In the genomic region with DNA sequence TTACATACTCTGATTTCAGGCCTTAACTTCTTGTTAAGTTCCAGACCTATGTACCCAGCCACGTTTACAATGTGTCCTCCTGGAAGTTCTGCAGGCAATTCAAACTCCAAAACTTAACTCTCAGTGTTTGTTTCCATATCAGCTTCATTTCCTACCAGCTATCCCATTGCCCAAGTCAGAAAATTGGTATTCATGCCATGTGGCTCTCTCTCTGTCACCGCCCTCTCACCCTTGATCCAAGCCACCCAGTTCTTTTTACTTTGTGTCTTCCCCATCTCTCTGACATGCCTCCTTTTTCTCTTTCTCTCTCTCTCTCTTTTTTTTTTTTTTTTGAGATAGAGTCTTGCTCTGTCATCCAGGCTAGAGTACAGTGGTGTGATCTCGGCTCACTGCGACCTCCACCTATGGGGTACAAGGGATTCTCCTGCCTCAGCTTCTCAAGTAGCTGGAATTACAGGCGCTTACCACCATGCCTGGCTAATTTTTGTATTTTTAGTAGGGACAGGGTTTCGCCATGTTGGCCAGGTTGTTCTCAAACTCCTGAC, we compare ENCODE assay signal across 20 cellular contexts. TPM values are rescaled to one million over a fixed set of nuclear protein-coding genes. Genes with fewer than 3 reads are reported as not detected.
DNase-seq lines count a peak whose midpoint lies in the region; ATAC-seq, FAIRE-seq and TF ChIP-seq lines count a peak whose summit lies in the region.
"Had no signal": no experiment of that assay in that cellular context is flagged by ENCODE, and none has a peak within 500 bp of the region (broad histone marks: within the 10 kb centered on the region; RNA-seq: fewer than 3 reads in every experiment).

No MANE protein-coding gene starts in this region.

- TF ChIP-seq CTCF in natural killer cell (IDR thresholded peaks at IDR 0.05) = no peak

- no peak for TF ChIP-seq POLR2A in H54 (IDR thresholded peaks at IDR 0.05; ENCODE audit: low read depth, low read length)

- no peak overlapping the region for H3K4me3 Mint-ChIP-seq in natural killer cell treated with Interleukin-12 subunit alpha and Interleukin-12 subunit beta and Interleukin-15 and Interleukin-18, amount 100 ng/mL, for 72 hours
- no peak overlapping the region for H3K4me3 Mint-ChIP-seq in natural killer cell
- H3K4me3 Mint-ChIP-seq in dendritic cell treated with granulocyte-macrophage colony-stimulating factor and Interleukin-4, amounts not matched to agents 40 ng/mL and 50 ng/mL, for 4 days = no peak overlapping the region
- H3K4me3 Mint-ChIP-seq: B cell had no signal

- in situ Hi-C loops in G401 (cut with HindIII; ENCODE audit: low sequenced_read_pairs) = no loop called here

- no peaks in the 10 kb centered on the region for H3K27me3 Mint-ChIP-seq in natural killer cell treated with Interleukin-12 subunit alpha and Interleukin-12 subunit beta and Interleukin-15 and Interleukin-18, amount 100 ng/mL, for 72 hours
- no peaks in the 10 kb centered on the region for H3K27me3 Mint-ChIP-seq in natural killer cell (ENCODE audit: low read depth in 2 of 2)
- no peaks in the 10 kb centered on the region for H3K27me3 Mint-ChIP-seq in dendritic cell treated with granulocyte-macrophage colony-stimulating factor and Interleukin-4, amounts not matched to agents 40 ng/mL and 50 ng/mL, for 4 days

- no peaks in the 10 kb centered on the region for H3K36me3 Mint-ChIP-seq in natural killer cell treated with Interleukin-12 subunit alpha and Interleukin-12 subunit beta and Interleukin-15 and Interleukin-18, amount 100 ng/mL, for 72 hours
- H3K36me3 Mint-ChIP-seq in natural killer cell = no peaks in the 10 kb centered on the region
- H3K36me3 Mint-ChIP-seq in dendritic cell treated with granulocyte-macrophage colony-stimulating factor and Interleukin-4, amounts not matched to agents 40 ng/mL and 50 ng/mL, for 4 days (ENCODE audit: low read depth) = no peaks in the 10 kb centered on the region

- peaks cover 28 to 30% of the 10 kb centered on the region in 2 donors for H3K4me1 Mint-ChIP-seq in natural killer cell treated with Interleukin-12 subunit alpha and Interleukin-12 subunit beta and Interleukin-15 and Interleukin-18, amount 100 ng/mL, for 72 hours (ENCODE audit: low read depth in 2 of 2)
- H3K4me1 Mint-ChIP-seq in natural killer cell = peaks cover 0 to 5% of the 10 kb centered on the region in 2 donors
- H3K4me1 Mint-ChIP-seq in dendritic cell treated with granulocyte-macrophage colony-stimulating factor and Interleukin-4, amounts not matched to agents 40 ng/mL and 50 ng/mL, for 4 days (ENCODE audit: low read depth) = peaks cover 59% of the 10 kb centered on the region
- H3K4me1 Mint-ChIP-seq: B cell had no signal

- DNase-seq in natural killer cell treated with Interleukin-12 subunit alpha and Interleukin-12 subunit beta and Interleukin-15 and Interleukin-18, amount 100 ng/mL, for 72 hours (ENCODE audit: low spot score) = no peak
- DNase-seq in natural killer cell (no peak), H54 (ENCODE audit: insufficient read length, low spot score) (no peak), G401 (ENCODE audit: low spot score) (no peak), NCI-H1092 treated with DMSO at 0.1 percent for 48 hours (lab: John Stamatoyannopoulos, UW) (no peak)
- DNase-seq: DMS153, DND-41, HCEC 1CT, Karpas-422, NCI-H1417, NCI-H1694, NCI-H2029 treated with DMSO at 0.1 percent for 48 hours, NCI-H446 treated with DMSO at 0.1 percent for 48 hours, NCI-H526, SHP77 had no signal

- intact Hi-C loops in natural killer cell (cut with micrococcal nuclease) = no loop called here
- intact Hi-C loops in dendritic cell treated with granulocyte-macrophage colony-stimulating factor and Interleukin-4, amounts not matched to agents 40 ng/mL and 50 ng/mL, for 4 days (cut with micrococcal nuclease) = no loop called here

- H3K9me3 Mint-ChIP-seq in natural killer cell treated with Interleukin-12 subunit alpha and Interleukin-12 subunit beta and Interleukin-15 and Interleukin-18, amount 100 ng/mL, for 72 hours = peaks cover 3% of the 10 kb centered on the region
- no peaks in the 10 kb centered on the region for H3K9me3 Mint-ChIP-seq in natural killer cell
- H3K9me3 Mint-ChIP-seq in dendritic cell treated with granulocyte-macrophage colony-stimulating factor and Interleukin-4, amounts not matched to agents 40 ng/mL and 50 ng/mL, for 4 days = no peaks in the 10 kb centered on the region

- ATAC-seq in natural killer cell treated with Interleukin-12 subunit alpha and Interleukin-12 subunit beta and Interleukin-15 and Interleukin-18, amount 100 ng/mL, for 72 hours = no peak
- ATAC-seq in natural killer cell (no peak), HG03139 (IDR thresholded peaks at IDR 0.05; ENCODE audit: unreplicated experiment) (no peak)
- ATAC-seq: Panc1 had no signal

- peak; percentile 6 for FAIRE-seq in H54 (lab: Jason Lieb, UNC)
- FAIRE-seq: GM18507 had no signal

- H3K27ac Mint-ChIP-seq in natural killer cell treated with Interleukin-12 subunit alpha and Interleukin-12 subunit beta and Interleukin-15 and Interleukin-18, amount 100 ng/mL, for 72 hours = peak overlapping the region; percentile 86 to 90
- H3K27ac Mint-ChIP-seq in natural killer cell = no peak overlapping the region
- peak overlapping the region; percentile 79 for H3K27ac Mint-ChIP-seq in dendritic cell treated with granulocyte-macrophage colony-stimulating factor and Interleukin-4, amounts not matched to agents 40 ng/mL and 50 ng/mL, for 4 days
- H3K27ac Mint-ChIP-seq: B cell had no signal

RNA-seq across cellular contexts. Expression of a gene that starts 33.9 kb away (rescaled TPM):
- 10 to 100 TPM in 1 of 2 donors, 1 to 10 TPM in 1; 9.4 to 16.3 TPM for total RNA-seq in natural killer cell treated with Interleukin-12 subunit alpha and Interleukin-12 subunit beta and Interleukin-15 and Interleukin-18, amount 100 ng/mL, for 72 hours
- 10 to 100 TPM; 54.7 to 81.4 (median 55.5) TPM for total RNA-seq in natural killer cell
- 21.4 and 26.1 TPM in 2 replicates for total RNA-seq in G401 (2014; rRNA removed; shearing (Covaris generic))

Comparison
In these comparisons a context has a peak if more than half of its experiments do, and no peak if none do; other contexts are left out.
1. H3K27ac Mint-ChIP-seq: peak in natural killer cell treated with Interleukin-12 subunit alpha and Interleukin-12 subunit beta and Interleukin-15 and Interleukin-18, amount 100 ng/mL, for 72 hours (2 of 2) and dendritic cell treated with granulocyte-macrophage colony-stimulating factor and Interleukin-4, amounts not matched to agents 40 ng/mL and 50 ng/mL, for 4 days (single experiment); none in natural killer cell (0 of 2).